8 cellular contexts compared by ENCODE assay signal in genomic region chr3:108091498-108092259, GRCh38. TPM values are rescaled to one million over a fixed set of nuclear protein-coding genes. Genes with fewer than 3 reads are reported as not detected.
DNase-seq lines count a peak whose midpoint lies in the region; ATAC-seq and TF ChIP-seq lines count a peak whose summit lies in the region.

No MANE protein-coding gene starts in this region.

- no peak for TF ChIP-seq EP300 in tibial nerve (IDR thresholded peaks at IDR 0.05)

- H3K36me3 ChIP-seq in BLaER1 (peaks cover 8% of the 10 kb centered on the region), tibial nerve (no peaks in the 10 kb centered on the region)

- no peak for TF ChIP-seq CTCF in tibial nerve (IDR thresholded peaks at IDR 0.05)

- no peaks in the 10 kb centered on the region for H3K9me3 Mint-ChIP-seq in dendritic cell treated with granulocyte-macrophage colony-stimulating factor and Interleukin-4, amounts not matched to agents 40 ng/mL and 50 ng/mL, for 4 days

- H3K4me3 ChIP-seq in BLaER1 (peak overlapping the region; percentile 86), mononuclear cell (ENCODE audit: low read length) (peak overlapping the region; percentile 92), tibial nerve (peak overlapping the region; percentile 79 to 95 (median 90))

- peak overlapping the region; percentile 93 for H3K4me2 ChIP-seq in BLaER1

- H3K27me3 Mint-ChIP-seq in dendritic cell treated with granulocyte-macrophage colony-stimulating factor and Interleukin-4, amounts not matched to agents 40 ng/mL and 50 ng/mL, for 4 days = peaks cover 9% of the 10 kb centered on the region

- intact Hi-C loops in dendritic cell treated with granulocyte-macrophage colony-stimulating factor and Interleukin-4, amounts not matched to agents 40 ng/mL and 50 ng/mL, for 4 days (cut with micrococcal nuclease) = loop anchor here (2.0 to 5.0 kb wide), 3 partner anchors 36 to 201 kb away; partner anchors contain the start of gene IFT57
- intact Hi-C loops in posterior vena cava (cut with DNase I) = no loop called here

- ATAC-seq in HG02852 (IDR thresholded peaks at IDR 0.05; ENCODE audit: unreplicated experiment) (peak; percentile 2), GM18861 (IDR thresholded peaks at IDR 0.05; ENCODE audit: unreplicated experiment) (no peak)

- no peaks in the 10 kb centered on the region for H3K27me3 ChIP-seq in BLaER1
- no peaks in the 10 kb centered on the region for H3K27me3 ChIP-seq in mononuclear cell (ENCODE audit: insufficient read depth, low read length)
- no peaks in the 10 kb centered on the region for H3K27me3 ChIP-seq in tibial nerve

- peak overlapping the region; percentile 97 for H3K4me3 Mint-ChIP-seq in dendritic cell treated with granulocyte-macrophage colony-stimulating factor and Interleukin-4, amounts not matched to agents 40 ng/mL and 50 ng/mL, for 4 days

- H3K9me3 ChIP-seq in BLaER1 (0 out of 2 replicates have a peak, but pooled peaks cover 1% of the 10 kb centered on the region), mononuclear cell (ENCODE audit: low read depth, low read length) (no peaks in the 10 kb centered on the region), tibial nerve (no peaks in the 10 kb centered on the region)

- peak overlapping the region; percentile 98 for H3K27ac Mint-ChIP-seq in dendritic cell treated with granulocyte-macrophage colony-stimulating factor and Interleukin-4, amounts not matched to agents 40 ng/mL and 50 ng/mL, for 4 days

- peak overlapping the region; percentile 85 for H3K9ac ChIP-seq in BLaER1

- TF ChIP-seq POLR2A in tibial nerve (IDR thresholded peaks at IDR 0.05) = no peak

- peaks cover 27% of the 10 kb centered on the region for H4K20me1 ChIP-seq in BLaER1

- H3K4me1 ChIP-seq in BLaER1 (peaks cover 41% of the 10 kb centered on the region), mononuclear cell (ENCODE audit: insufficient read depth, low read length) (peaks cover 39% of the 10 kb centered on the region), tibial nerve (peaks cover 0 to 36% (median 5%) of the 10 kb centered on the region in 4 donors)

- peaks cover 14% of the 10 kb centered on the region for H3K4me1 Mint-ChIP-seq in dendritic cell treated with granulocyte-macrophage colony-stimulating factor and Interleukin-4, amounts not matched to agents 40 ng/mL and 50 ng/mL, for 4 days (ENCODE audit: low read depth)

- H3K36me3 Mint-ChIP-seq in dendritic cell treated with granulocyte-macrophage colony-stimulating factor and Interleukin-4, amounts not matched to agents 40 ng/mL and 50 ng/mL, for 4 days (ENCODE audit: low read depth) = peaks cover 19% of the 10 kb centered on the region

- H3K27ac ChIP-seq in BLaER1 = peak overlapping the region; percentile 91
- peak overlapping the region; percentile 79 to 93 (median 90) for H3K27ac ChIP-seq in tibial nerve

- DNase-seq in activated CD4-positive, alpha-beta T cell treated with anti-CD3 and anti-CD28 coated beads for 1 hour = peak; percentile 35
- no peak for DNase-seq in tibial nerve (ENCODE audit: low spot score in 2 of 2)
- no peak for DNase-seq in posterior vena cava (ENCODE audit: low spot score)

- WGBS in tibial nerve, 2 donors = 31% methylated on average over 42 of the region's 42 CpGs

RNA-seq across cellular contexts. Expression of gene CD47, which starts 0.8 kb away (rescaled TPM):
- total RNA-seq in mononuclear cell (212 TPM), tibial nerve (10 to 100 TPM; 57.9 to 63.9 (median 60.5) TPM), posterior vena cava (10 to 100 TPM; 72.4 to 74.0 TPM)
